1 cellular context compared by ENCODE assay signal in the genomic region with DNA sequence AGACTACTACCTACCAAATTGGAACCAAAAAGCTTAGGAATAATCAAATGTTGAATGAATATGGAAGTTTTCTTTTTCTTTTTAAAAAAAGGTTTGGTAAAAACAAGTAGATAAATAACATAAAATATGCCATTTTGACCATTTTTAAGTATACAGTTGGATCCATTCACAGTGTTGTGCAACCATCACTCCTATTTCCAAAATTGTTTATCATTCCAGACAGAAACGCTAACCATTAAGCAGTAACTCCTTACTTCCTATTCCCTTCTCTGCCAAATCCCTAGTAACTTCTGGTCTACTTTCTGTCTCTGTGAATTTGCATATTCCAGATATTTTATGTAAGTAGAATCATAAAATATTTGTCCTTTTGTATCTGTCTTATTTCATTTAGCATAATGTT.
TF ChIP-seq lines count a peak whose summit lies in the region.

No MANE protein-coding gene starts in this region.

TF ChIP-seq in K562, 482 proteins besides CTCF, POLR2A, EP300 and RAD21:
- TF ChIP-seq ZFX (CRISPR knock-in tag; IDR thresholded peaks at IDR 0.05) (no peak), RBM15 (IDR thresholded peaks at IDR 0.05; ENCODE audit: insufficient read depth, low read length) (no peak), CEBPB (tag; IDR thresholded peaks at IDR 0.05) (0 out of 2 replicates have a peak, but pooled peaks have one; percentile 40)
